8 cellular contexts compared by ENCODE assay signal in the genomic region with DNA sequence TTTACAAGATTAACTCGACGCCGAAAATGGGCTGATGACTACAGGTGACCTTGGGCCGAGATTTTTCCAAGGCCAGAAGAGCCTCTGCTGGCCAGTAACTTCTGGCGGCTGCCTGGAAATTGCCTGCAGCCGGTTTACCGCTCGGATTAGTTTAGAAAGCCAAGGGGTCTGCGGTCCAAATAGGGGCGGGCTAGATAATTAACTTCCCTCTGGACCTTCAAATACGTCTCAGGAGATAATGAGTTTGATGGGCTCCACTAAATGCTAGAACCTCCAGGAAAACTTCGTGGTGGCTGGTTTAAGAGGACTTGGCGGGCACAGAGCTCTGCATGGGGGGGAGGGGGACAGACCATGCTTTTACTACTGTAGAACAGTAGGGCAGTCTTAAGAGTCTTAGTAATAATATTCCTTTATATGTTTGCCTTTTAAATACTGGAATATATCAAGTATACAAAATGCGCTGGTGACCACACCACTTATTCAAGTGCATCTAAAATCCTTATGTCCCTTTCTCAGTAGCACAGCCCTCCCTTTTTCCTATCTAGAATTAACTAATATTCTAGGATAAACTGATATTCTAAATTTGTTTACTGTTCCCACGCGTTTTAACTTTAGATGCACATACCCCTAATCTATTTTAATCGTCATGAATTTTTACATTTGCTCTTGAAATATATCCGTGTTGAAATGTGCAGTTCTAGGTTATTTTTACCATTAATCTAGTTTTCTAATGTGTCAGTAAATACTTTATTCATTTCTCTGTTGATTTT.
DNase-seq lines count a peak whose midpoint lies in the region; ATAC-seq and TF ChIP-seq lines count a peak whose summit lies in the region.

No MANE protein-coding gene starts in this region.

- H3K27me3 ChIP-seq in DND-41 (ENCODE audit: insufficient read depth, low read length, poor library complexity): no peaks in the 10 kb centered on the region
- H3K27me3 ChIP-seq in Karpas-422 (ENCODE audit: low read length): no peaks in the 10 kb centered on the region
- no peaks in the 10 kb centered on the region for H3K27me3 ChIP-seq in subcutaneous abdominal adipose tissue (ENCODE audit: control insufficient read depth in 5 of 5, insufficient read depth in 4 of 5, low read length in 5 of 5)

- H3K9ac ChIP-seq in DND-41 (ENCODE audit: low read depth, low read length): peak overlapping the region; percentile 94
- peak overlapping the region; percentile 70 for H3K9ac ChIP-seq in Karpas-422 (ENCODE audit: low read length)
- peak overlapping the region; percentile 23 to 81 (median 69) for H3K9ac ChIP-seq in subcutaneous abdominal adipose tissue (ENCODE audit: low read length in 5 of 5)

- ATAC-seq in DND-41 (ENCODE audit: insufficient read depth, low read depth): peak; percentile 60
- ATAC-seq in GM21423 (IDR thresholded peaks at IDR 0.05; ENCODE audit: unreplicated experiment): peak; percentile 9
- peak; percentile 27 for ATAC-seq in activated naive CD8-positive, alpha-beta T cell treated with anti-CD3 and anti-CD28 coated beads, Interleukin-2, amount 10 ng/mL, durations not matched to agents 7 days and 5 days (ENCODE audit: low read depth)

- H3K4me1 Mint-ChIP-seq in activated naive CD8-positive, alpha-beta T cell treated with anti-CD3 and anti-CD28 coated beads, Interleukin-2, amount 10 ng/mL, durations not matched to agents 7 days and 5 days: peaks cover 42% of the 10 kb centered on the region
- peaks cover 42 to 46% of the 10 kb centered on the region in 2 donors for H3K4me1 Mint-ChIP-seq in immature natural killer cell

- H3K27ac Mint-ChIP-seq in activated naive CD8-positive, alpha-beta T cell treated with anti-CD3 and anti-CD28 coated beads, Interleukin-2, amount 10 ng/mL, durations not matched to agents 7 days and 5 days: peak overlapping the region; percentile 98
- peak overlapping the region; percentile 96 to 99 (median 97) for H3K27ac Mint-ChIP-seq in immature natural killer cell

- H3K4me1 ChIP-seq in DND-41 (ENCODE audit: insufficient read depth, low read length) (peaks cover 76% of the 10 kb centered on the region), Karpas-422 (ENCODE audit: low read length) (peaks cover 51% of the 10 kb centered on the region), subcutaneous abdominal adipose tissue (ENCODE audit: control insufficient read depth in 5 of 5, insufficient read depth in 5 of 5, low read length in 5 of 5) (peaks cover 0 to 25% (median 21%) of the 10 kb centered on the region in 5 donors)

- H3K79me2 ChIP-seq in DND-41 (ENCODE audit: insufficient read depth, low read length) (peaks cover 72% of the 10 kb centered on the region), Karpas-422 (ENCODE audit: low read length) (peaks cover 19% of the 10 kb centered on the region)

- peak overlapping the region; percentile 95 for H3K4me3 Mint-ChIP-seq in activated naive CD8-positive, alpha-beta T cell treated with anti-CD3 and anti-CD28 coated beads, Interleukin-2, amount 10 ng/mL, durations not matched to agents 7 days and 5 days
- peak overlapping the region; percentile 93 to 98 (median 98) for H3K4me3 Mint-ChIP-seq in immature natural killer cell

- peak; percentile 81 for DNase-seq in DND-41
- DNase-seq in Karpas-422: peak; percentile 75
- no peak for DNase-seq in activated naive CD8-positive, alpha-beta T cell treated with anti-CD3 and anti-CD28 coated beads, Interleukin-2, amount 10 ng/mL, durations not matched to agents 7 days and 5 days
- DNase-seq in immature natural killer cell: no peak
- no peak for DNase-seq in inferior parietal cortex (ENCODE audit: extremely low spot score)
- DNase-seq in stimulated activated CD4-positive, alpha-beta T cell treated with anti-CD3 and anti-CD28 coated beads, Interleukin-12 subunit alpha, Interleukin-12 subunit beta, amount 100 ng/mL, for 4 hours: no peak

- POLR2A ChIA-PET in activated naive CD8-positive, alpha-beta T cell treated with anti-CD3 and anti-CD28 coated beads, Interleukin-2, amount 10 ng/mL, durations not matched to agents 7 days and 5 days (lab: Charles Lee): interaction anchor here (0.6 to 5.4 kb wide), 30 partner anchors 7 to 1114 kb away, joined by 3 to 100 read pairs (median 9); a partner anchor contains a TSS

- no peaks in the 10 kb centered on the region for H3K9me2 ChIP-seq in Karpas-422 (replicated peaks; ENCODE audit: insufficient read depth, low read length)

- H2AFZ ChIP-seq in DND-41 (ENCODE audit: low read depth, low read length) (no peak overlapping the region), Karpas-422 (ENCODE audit: low read length) (no peak overlapping the region)

- H3K36me3 ChIP-seq in DND-41 (ENCODE audit: insufficient read depth, low read length) (peaks cover 5% of the 10 kb centered on the region; the same call in 1 of the 2 replicates), Karpas-422 (ENCODE audit: insufficient read depth, low read length) (0 out of 2 replicates have a peak, but pooled peaks cover 8% of the 10 kb centered on the region), subcutaneous abdominal adipose tissue (ENCODE audit: control insufficient read depth in 5 of 5, insufficient read depth in 5 of 5, low read length in 5 of 5) (peaks cover 0 to 3% (median 0%) of the 10 kb centered on the region in 5 donors)

- H3K4me2 ChIP-seq in DND-41 (ENCODE audit: insufficient read depth, low read length): peak overlapping the region; percentile 60
- peak overlapping the region; percentile 68 for H3K4me2 ChIP-seq in Karpas-422 (ENCODE audit: low read depth, low read length, poor library complexity, severe bottlenecking)

- no peak for TF ChIP-seq CTCF in DND-41 (IDR thresholded peaks at IDR 0.05; ENCODE audit: borderline replicate concordance, extremely low read depth, low read length, poor library complexity, severe bottlenecking)

- H3K4me3 ChIP-seq in DND-41 (ENCODE audit: low read depth in 1 of 2, low read length in 2 of 2) (peak overlapping the region; percentile 69 to 74), Karpas-422 (ENCODE audit: low read length) (peak overlapping the region; percentile 65), subcutaneous abdominal adipose tissue (ENCODE audit: low read depth in 1 of 5, low read length in 5 of 5) (peak overlapping the region; percentile 70 to 84 (median 80))

- H3K9me3 Mint-ChIP-seq in activated naive CD8-positive, alpha-beta T cell treated with anti-CD3 and anti-CD28 coated beads, Interleukin-2, amount 10 ng/mL, durations not matched to agents 7 days and 5 days: no peaks in the 10 kb centered on the region
- H3K9me3 Mint-ChIP-seq in immature natural killer cell: no peaks in the 10 kb centered on the region

- no peaks in the 10 kb centered on the region for H3K27me3 Mint-ChIP-seq in activated naive CD8-positive, alpha-beta T cell treated with anti-CD3 and anti-CD28 coated beads, Interleukin-2, amount 10 ng/mL, durations not matched to agents 7 days and 5 days
- H3K27me3 Mint-ChIP-seq in immature natural killer cell (ENCODE audit: low read depth in 3 of 3): peaks cover 6 to 15% (median 6%) of the 10 kb centered on the region in 3 donors

- H4K20me1 ChIP-seq in DND-41 (ENCODE audit: insufficient read depth, low read length) (no peaks in the 10 kb centered on the region), Karpas-422 (ENCODE audit: insufficient read depth, low read depth, low read length) (no peaks in the 10 kb centered on the region)

- peaks cover 9% of the 10 kb centered on the region for H3K36me3 Mint-ChIP-seq in activated naive CD8-positive, alpha-beta T cell treated with anti-CD3 and anti-CD28 coated beads, Interleukin-2, amount 10 ng/mL, durations not matched to agents 7 days and 5 days
- peaks cover 0 to 4% (median 3%) of the 10 kb centered on the region in 3 donors for H3K36me3 Mint-ChIP-seq in immature natural killer cell

- H3K27ac ChIP-seq in DND-41 (ENCODE audit: low read length): peak overlapping the region; percentile 98
- peak overlapping the region; percentile 77 for H3K27ac ChIP-seq in Karpas-422 (ENCODE audit: low read length)
- peak overlapping the region; percentile 54 for H3K27ac ChIP-seq in subcutaneous abdominal adipose tissue (ENCODE audit: low read depth, low read length)

- H3K9me3 ChIP-seq in DND-41 (ENCODE audit: insufficient read depth, low read length, severe bottlenecking): no peaks in the 10 kb centered on the region
- H3K9me3 ChIP-seq in Karpas-422 (ENCODE audit: low read length): no peaks in the 10 kb centered on the region
- H3K9me3 ChIP-seq in subcutaneous abdominal adipose tissue (ENCODE audit: control insufficient read depth in 5 of 5, low read length in 5 of 5): no peaks in the 10 kb centered on the region

Comparison
In these comparisons a context has a peak if more than half of its experiments do, and no peak if none do; other contexts are left out.
1. ATAC-seq: peak in every context shown above with its lines; median percentile 60 in DND-41; 27 in activated naive CD8-positive, alpha-beta T cell treated with anti-CD3 and anti-CD28 coated beads, Interleukin-2, amount 10 ng/mL, durations not matched to agents 7 days and 5 days; 9 in GM21423.
2. DNase-seq: peak in DND-41 (single experiment) and Karpas-422 (single experiment); none in activated naive CD8-positive, alpha-beta T cell treated with anti-CD3 and anti-CD28 coated beads, Interleukin-2, amount 10 ng/mL, durations not matched to agents 7 days and 5 days (single experiment), immature natural killer cell (0 of 3), inferior parietal cortex (single experiment) and stimulated activated CD4-positive, alpha-beta T cell treated with anti-CD3 and anti-CD28 coated beads, Interleukin-12 subunit alpha, Interleukin-12 subunit beta, amount 100 ng/mL, for 4 hours (single experiment).
3. Peak in every context shown above with its lines, with median percentiles within 50 percentile points of each other: H3K27ac ChIP-seq, H3K4me3 ChIP-seq and H3K9ac ChIP-seq.